Comparison of ENCODE assay signal across 14 cellular contexts in genomic region chr12:30047499-30048262, GRCh38.
DNase-seq lines count a peak whose midpoint lies in the region; ATAC-seq and TF ChIP-seq lines count a peak whose summit lies in the region.
"Had no signal": no experiment of that assay in that cellular context is flagged by ENCODE, and none has a peak within 500 bp of the region (broad histone marks: within the 10 kb centered on the region; RNA-seq: fewer than 3 reads in every experiment).

No MANE protein-coding gene starts in this region.

- H4K20me1 ChIP-seq in GM23248 (ENCODE audit: insufficient read depth), result no peaks in the 10 kb centered on the region

- H3K4me1 ChIP-seq in GM23248 (ENCODE audit: insufficient read depth), result no peaks in the 10 kb centered on the region
- peaks cover 2% of the 10 kb centered on the region for H3K4me1 ChIP-seq in mesenchymal stem cell (ENCODE audit: control insufficient read depth, insufficient read depth, low read depth, low read length)

- H3K9me3 Mint-ChIP-seq in brain, result peaks cover 0 to 7% (median 2%) of the 10 kb centered on the region in 5 experiments
- no peaks in the 10 kb centered on the region for H3K9me3 Mint-ChIP-seq in activated T-helper 1 cell treated with anti-CD3 and anti-CD28 coated beads, Interleukin-12 subunit alpha, Interleukin-12 subunit beta, Interleukin-2, Interleukin-4 antibody, amounts not matched to agents 30 ng/mL and 10 ng/mL and 1 ng/mL, durations not matched to agents 14 hours and 24 hours and 36 hours
- H3K9me3 Mint-ChIP-seq: activated naive CD4-positive, alpha-beta T cell treated with anti-CD3 and anti-CD28 coated beads for 36 hours had no signal

- H3K27ac Mint-ChIP-seq in brain, result peak overlapping the region in 3 of 5 experiments; percentile 17 to 87 (median 29)
- H3K27ac Mint-ChIP-seq in activated T-helper 1 cell treated with anti-CD3 and anti-CD28 coated beads, Interleukin-12 subunit alpha, Interleukin-12 subunit beta, Interleukin-2, Interleukin-4 antibody, amounts not matched to agents 30 ng/mL and 10 ng/mL and 1 ng/mL, durations not matched to agents 14 hours and 24 hours and 36 hours, result no peak overlapping the region
- H3K27ac Mint-ChIP-seq: activated naive CD4-positive, alpha-beta T cell treated with anti-CD3 and anti-CD28 coated beads for 36 hours had no signal

- in situ Hi-C loops in GM23248 (cut with MboI), result no loop called here

- H3K27me3 Mint-ChIP-seq in brain, result peaks cover 4% of the 10 kb centered on the region
- H3K27me3 Mint-ChIP-seq in activated T-helper 1 cell treated with anti-CD3 and anti-CD28 coated beads, Interleukin-12 subunit alpha, Interleukin-12 subunit beta, Interleukin-2, Interleukin-4 antibody, amounts not matched to agents 30 ng/mL and 10 ng/mL and 1 ng/mL, durations not matched to agents 14 hours and 24 hours and 36 hours (ENCODE audit: insufficient read depth), result no peaks in the 10 kb centered on the region

- H3K14ac ChIP-seq in mesenchymal stem cell (ENCODE audit: low read length in 2 of 2), result no peak overlapping the region

- intact Hi-C loops in activated T-helper 1 cell treated with anti-CD3 and anti-CD28 coated beads, Interleukin-12 subunit alpha, Interleukin-12 subunit beta, Interleukin-2, Interleukin-4 antibody, amounts not matched to agents 30 ng/mL and 10 ng/mL and 1 ng/mL, durations not matched to agents 14 hours and 24 hours and 36 hours (cut with micrococcal nuclease), result no loop called here

- no peaks in the 10 kb centered on the region for H3K79me2 ChIP-seq in GM23248 (ENCODE audit: insufficient read depth)
- H3K79me2 ChIP-seq: hepatocyte had no signal

- 0 out of 2 replicates have a peak, but pooled peaks cover 3% of the 10 kb centered on the region for H3K27me3 ChIP-seq in GM23248 (replicated peaks; ENCODE audit: insufficient read depth)
- H3K27me3 ChIP-seq in mesenchymal stem cell (ENCODE audit: control insufficient read depth in 1 of 2, insufficient read depth in 1 of 2, low read length in 2 of 2), result no peaks in the 10 kb centered on the region
- H3K27me3 ChIP-seq: hepatocyte had no signal

- H3K4me1 Mint-ChIP-seq in brain, result peaks cover 31% of the 10 kb centered on the region
- H3K4me1 Mint-ChIP-seq in activated T-helper 1 cell treated with anti-CD3 and anti-CD28 coated beads, Interleukin-12 subunit alpha, Interleukin-12 subunit beta, Interleukin-2, Interleukin-4 antibody, amounts not matched to agents 30 ng/mL and 10 ng/mL and 1 ng/mL, durations not matched to agents 14 hours and 24 hours and 36 hours (ENCODE audit: low read depth), result no peaks in the 10 kb centered on the region

- H2BK12ac ChIP-seq in mesenchymal stem cell (ENCODE audit: low read length in 2 of 2), result no peak overlapping the region

- H3K4me2 ChIP-seq in GM23248 (ENCODE audit: unreplicated experiment) (no peak overlapping the region), mesenchymal stem cell (ENCODE audit: low read length, poor library complexity, severe bottlenecking) (peak overlapping the region; percentile 17)
- H3K4me2 ChIP-seq: hepatocyte had no signal

- H3K4ac ChIP-seq in mesenchymal stem cell (ENCODE audit: low read depth in 1 of 2, low read length in 2 of 2), result no peak overlapping the region

- H3K23ac ChIP-seq in mesenchymal stem cell (ENCODE audit: low read length in 2 of 2), result no peak overlapping the region

- H3K9me2 ChIP-seq in GM23248 (ENCODE audit: insufficient read depth), result no peaks in the 10 kb centered on the region

- H3K36me3 ChIP-seq in GM23248 (ENCODE audit: low read depth) (no peaks in the 10 kb centered on the region), mesenchymal stem cell (ENCODE audit: control insufficient read depth in 1 of 2, insufficient read depth in 2 of 2, low read depth in 1 of 2, low read length in 2 of 2) (no peaks in the 10 kb centered on the region)

- H3K9me3 ChIP-seq in GM23248 (ENCODE audit: low read depth) (no peaks in the 10 kb centered on the region), mesenchymal stem cell (ENCODE audit: control insufficient read depth, low read length) (no peaks in the 10 kb centered on the region)

- 61 to 62% methylated on average over 5 of the region's 5 CpGs for WGBS in GM23248 (ENCODE audit: low coverage in 1 of 2, low lambda C conversion rate in 2 of 2, missing lambda C conversion rate in 2 of 2), 2 experiments
- 88% methylated on average over 5 of the region's 5 CpGs for WGBS in mesenchymal stem cell

- H4K91ac ChIP-seq in mesenchymal stem cell (ENCODE audit: low read length), result no peak overlapping the region

- no peak for ATAC-seq in GM21367 (IDR thresholded peaks at IDR 0.05; ENCODE audit: unreplicated experiment)
- no peak for ATAC-seq in HG02884 (IDR thresholded peaks at IDR 0.05; ENCODE audit: unreplicated experiment)
- ATAC-seq: HCT116 had no signal

- H2AFZ ChIP-seq in GM23248 (no peak overlapping the region), mesenchymal stem cell (ENCODE audit: low read depth, low read length) (no peak overlapping the region)
- H2AFZ ChIP-seq: hepatocyte had no signal

- H2AK5ac ChIP-seq in mesenchymal stem cell (ENCODE audit: low read length, severe bottlenecking), result no peak overlapping the region

- TF ChIP-seq CTCF in brain (conservative IDR thresholded peaks at IDR 0.05), result no peak

- DNase-seq in GM23248 (peak; percentile 10), NCI-H2107 treated with DMSO at 0.1 percent for 48 hours (lab: John Stamatoyannopoulos, UW; ENCODE audit: unreplicated experiment) (peak; percentile 71), mesenchymal stem cell (peak; percentile 35)
- DNase-seq in activated T-helper 1 cell treated with anti-CD3 and anti-CD28 coated beads, Interleukin-12 subunit alpha, Interleukin-12 subunit beta, Interleukin-2, Interleukin-4 antibody, amounts not matched to agents 30 ng/mL and 10 ng/mL and 1 ng/mL, durations not matched to agents 14 hours and 24 hours and 36 hours (ENCODE audit: low spot score), result no peak
- no peak for DNase-seq in activated naive CD4-positive, alpha-beta T cell treated with anti-CD3 and anti-CD28 coated beads, Interleukin-2, amount 50 U/mL, for 16 hours
- DNase-seq: activated naive CD4-positive, alpha-beta T cell treated with anti-CD3 and anti-CD28 coated beads for 36 hours; MM.1S; stimulated activated CD8-positive, alpha-beta memory T cell treated with anti-CD3 and anti-CD28 coated beads, Interleukin-4, amount 100 ng/mL, for 48 hours had no signal

- no peak overlapping the region for H4K8ac ChIP-seq in mesenchymal stem cell (ENCODE audit: low read length)

- no peak overlapping the region for H3K18ac ChIP-seq in mesenchymal stem cell (ENCODE audit: low read depth in 1 of 2, low read length in 2 of 2)

- H2BK120ac ChIP-seq in mesenchymal stem cell (ENCODE audit: low read depth, low read length), result no peak overlapping the region

- H3K4me3 ChIP-seq in GM23248 (no peak overlapping the region), mesenchymal stem cell (ENCODE audit: insufficient read depth in 1 of 2, low read depth in 1 of 2, low read length in 2 of 2) (no peak overlapping the region)
- H3K4me3 ChIP-seq: hepatocyte had no signal

- H3K9ac ChIP-seq in GM23248, result no peak overlapping the region
- H3K9ac ChIP-seq in mesenchymal stem cell (ENCODE audit: low read length), result no peak overlapping the region

- H2BK5ac ChIP-seq in mesenchymal stem cell (ENCODE audit: low read depth, low read length, poor library complexity, severe bottlenecking), result no peak overlapping the region

- no peak overlapping the region for H2BK15ac ChIP-seq in mesenchymal stem cell (ENCODE audit: low read depth, poor library complexity, severe bottlenecking)

- H3K4me3 Mint-ChIP-seq in brain, result peak overlapping the region in 1 of 5 experiments; percentile 14
- H3K4me3 Mint-ChIP-seq in activated T-helper 1 cell treated with anti-CD3 and anti-CD28 coated beads, Interleukin-12 subunit alpha, Interleukin-12 subunit beta, Interleukin-2, Interleukin-4 antibody, amounts not matched to agents 30 ng/mL and 10 ng/mL and 1 ng/mL, durations not matched to agents 14 hours and 24 hours and 36 hours, result no peak overlapping the region
- H3K4me3 Mint-ChIP-seq: activated naive CD4-positive, alpha-beta T cell treated with anti-CD3 and anti-CD28 coated beads for 36 hours had no signal

- H3K79me1 ChIP-seq in mesenchymal stem cell (replicated peaks; ENCODE audit: low read length, poor library complexity, severe bottlenecking), result no peaks in the 10 kb centered on the region

- H3K36me3 Mint-ChIP-seq in brain, result no peaks in the 10 kb centered on the region
- no peaks in the 10 kb centered on the region for H3K36me3 Mint-ChIP-seq in activated T-helper 1 cell treated with anti-CD3 and anti-CD28 coated beads, Interleukin-12 subunit alpha, Interleukin-12 subunit beta, Interleukin-2, Interleukin-4 antibody, amounts not matched to agents 30 ng/mL and 10 ng/mL and 1 ng/mL, durations not matched to agents 14 hours and 24 hours and 36 hours (ENCODE audit: low read depth)

- no peaks in the 10 kb centered on the region for H3F3A ChIP-seq in GM23248 (ENCODE audit: insufficient read depth)

- H3K27ac ChIP-seq in GM23248 (no peak overlapping the region), mesenchymal stem cell (ENCODE audit: low read length, poor library complexity, severe bottlenecking) (peak overlapping the region; percentile 1)
- H3K27ac ChIP-seq: C4-2B, hepatocyte had no signal

Comparison
In these comparisons a context has a peak if more than half of its experiments do, and no peak if none do; other contexts are left out.
1. DNase-seq: peak in GM23248 (single experiment), NCI-H2107 treated with DMSO at 0.1 percent for 48 hours (single experiment) and mesenchymal stem cell (single experiment); none in activated T-helper 1 cell treated with anti-CD3 and anti-CD28 coated beads, Interleukin-12 subunit alpha, Interleukin-12 subunit beta, Interleukin-2, Interleukin-4 antibody, amounts not matched to agents 30 ng/mL and 10 ng/mL and 1 ng/mL, durations not matched to agents 14 hours and 24 hours and 36 hours (single experiment) and activated naive CD4-positive, alpha-beta T cell treated with anti-CD3 and anti-CD28 coated beads, Interleukin-2, amount 50 U/mL, for 16 hours (single experiment).